29 cellular contexts compared by ENCODE assay signal in genomic region chr2:220152281-220152680, GRCh38.
"Had no signal": no experiment of that assay in that cellular context is flagged by ENCODE, and none has a peak within 500 bp of the region (broad histone marks: within the 10 kb centered on the region; RNA-seq: fewer than 3 reads in every experiment).

No MANE protein-coding gene starts in this region.

- H3K9me3 Mint-ChIP-seq: activated CD4-positive, alpha-beta memory T cell treated with anti-CD3 and anti-CD28 coated beads for 36 hours; activated CD4-positive, alpha-beta T cell treated with anti-CD3 and anti-CD28 coated beads, Interleukin-2, amount 10 ng/mL, durations not matched to agents 24 days and 14 days; activated naive CD4-positive, alpha-beta T cell treated with anti-CD3 and anti-CD28 coated beads, Interleukin-2, amount 10 ng/mL, durations not matched to agents 7 days and 5 days; activated naive CD8-positive, alpha-beta T cell treated with anti-CD3 and anti-CD28 coated beads, Interleukin-2, amount 10 ng/mL, durations not matched to agents 7 days and 5 days; dendritic cell treated with granulocyte-macrophage colony-stimulating factor and Interleukin-4, amounts not matched to agents 40 ng/mL and 50 ng/mL, for 4 days; endodermal cell had no signal

- FAIRE-seq: frontal cortex had no signal

- ATAC-seq: activated CD4-positive, alpha-beta T cell treated with anti-CD3 and anti-CD28 coated beads for 36 hours; activated CD8-positive, alpha-beta memory T cell treated with anti-CD3 and anti-CD28 coated beads, Interleukin-2, amount 10 ng/mL, durations not matched to agents 7 days and 5 days; activated CD8-positive, alpha-beta T cell treated with anti-CD3 and anti-CD28 coated beads, Interleukin-2, amount 10 ng/mL, durations not matched to agents 7 days and 5 days; activated naive CD4-positive, alpha-beta T cell treated with anti-CD3 and anti-CD28 coated beads, Interleukin-2, amount 50 U/mL, for 72 hours; activated T-cell treated with anti-CD3 and anti-CD28 coated beads, Interleukin-2, amount 50 U/mL, for 72 hours; esophagus mucosa had no signal

- H3K4me1 ChIP-seq: ascending aorta, breast epithelium had no signal

- DNase-seq: activated CD4-positive, alpha-beta memory T cell treated with anti-CD3 and anti-CD28 coated beads for 36 hours; activated CD4-positive, alpha-beta T cell treated with anti-CD3 and anti-CD28 coated beads for 36 hours; activated CD4-positive, alpha-beta T cell treated with anti-CD3 and anti-CD28 coated beads, Interleukin-2, amount 10 ng/mL, durations not matched to agents 24 days and 14 days; activated CD4-positive, CD25-positive, alpha-beta regulatory T cell; activated CD4-positive, CD25-positive, alpha-beta regulatory T cell treated with anti-CD3 and anti-CD28 coated beads, Interleukin-2, amount 50 U/mL, for 72 hours; activated CD8-positive, alpha-beta memory T cell treated with anti-CD3 and anti-CD28 coated beads, Interleukin-2, amount 10 ng/mL, durations not matched to agents 7 days and 5 days; activated CD8-positive, alpha-beta memory T cell treated with anti-CD3 and anti-CD28 coated beads, Interleukin-2, amount 50 U/mL, for 4 hours; activated CD8-positive, alpha-beta T cell treated with anti-CD3 and anti-CD28 coated beads, Interleukin-2, amount 10 ng/mL, durations not matched to agents 7 days and 5 days; activated gamma-delta T cell; activated naive CD4-positive, alpha-beta T cell; activated naive CD4-positive, alpha-beta T cell treated with anti-CD3 and anti-CD28 coated beads, Interleukin-2, amount 10 ng/mL, durations not matched to agents 7 days and 5 days; activated naive CD8-positive, alpha-beta T cell treated with anti-CD3 and anti-CD28 coated beads, Interleukin-2, amount 10 ng/mL, durations not matched to agents 7 days and 5 days; activated T-cell treated with anti-CD3 and anti-CD28 coated beads, Interleukin-2, amount 50 U/mL, for 1 hour; activated T-cell treated with anti-CD3 and anti-CD28 coated beads, Interleukin-2, amount 50 U/mL, for 72 hours; dorsolateral prefrontal cortex; effector memory CD4-positive, alpha-beta T cell; endodermal cell; foreskin fibroblast; head of caudate nucleus; T-helper 2 cell had no signal

- H3K36me3 Mint-ChIP-seq: activated CD4-positive, alpha-beta memory T cell treated with anti-CD3 and anti-CD28 coated beads for 36 hours; activated CD8-positive, alpha-beta memory T cell treated with anti-CD3 and anti-CD28 coated beads, Interleukin-2, amount 10 ng/mL, durations not matched to agents 7 days and 5 days; activated naive CD4-positive, alpha-beta T cell treated with anti-CD3 and anti-CD28 coated beads, Interleukin-2, amount 10 ng/mL, durations not matched to agents 7 days and 5 days; activated naive CD4-positive, alpha-beta T cell treated with anti-CD3 and anti-CD28 coated beads, Interleukin-2, amount 50 U/mL, for 72 hours; activated naive CD8-positive, alpha-beta T cell treated with anti-CD3 and anti-CD28 coated beads, Interleukin-2, amount 10 ng/mL, durations not matched to agents 7 days and 5 days; brain had no signal

- H3K4me1 Mint-ChIP-seq: activated CD4-positive, alpha-beta T cell treated with anti-CD3 and anti-CD28 coated beads for 36 hours; activated CD4-positive, alpha-beta T cell treated with anti-CD3 and anti-CD28 coated beads, Interleukin-2, amount 10 ng/mL, durations not matched to agents 24 days and 14 days; activated CD8-positive, alpha-beta memory T cell treated with anti-CD3 and anti-CD28 coated beads, Interleukin-2, amount 10 ng/mL, durations not matched to agents 7 days and 5 days; activated naive CD4-positive, alpha-beta T cell treated with anti-CD3 and anti-CD28 coated beads, Interleukin-2, amount 10 ng/mL, durations not matched to agents 7 days and 5 days; activated naive CD8-positive, alpha-beta T cell treated with anti-CD3 and anti-CD28 coated beads, Interleukin-2, amount 10 ng/mL, durations not matched to agents 7 days and 5 days; central memory CD8-positive, alpha-beta T cell had no signal

- H3K4me3 Mint-ChIP-seq: activated CD4-positive, alpha-beta memory T cell treated with anti-CD3 and anti-CD28 coated beads for 36 hours; activated CD4-positive, alpha-beta T cell treated with anti-CD3 and anti-CD28 coated beads for 36 hours; activated CD4-positive, alpha-beta T cell treated with anti-CD3 and anti-CD28 coated beads, Interleukin-2, amount 10 ng/mL, durations not matched to agents 24 days and 14 days; activated CD8-positive, alpha-beta memory T cell treated with anti-CD3 and anti-CD28 coated beads, Interleukin-2, amount 10 ng/mL, durations not matched to agents 7 days and 5 days; activated CD8-positive, alpha-beta T cell treated with anti-CD3 and anti-CD28 coated beads, Interleukin-2, amount 10 ng/mL, durations not matched to agents 7 days and 5 days; activated naive CD4-positive, alpha-beta T cell treated with anti-CD3 and anti-CD28 coated beads, Interleukin-2, amount 10 ng/mL, durations not matched to agents 7 days and 5 days; activated naive CD8-positive, alpha-beta T cell treated with anti-CD3 and anti-CD28 coated beads, Interleukin-2, amount 10 ng/mL, durations not matched to agents 7 days and 5 days; activated T-cell treated with anti-CD3 and anti-CD28 coated beads, Interleukin-2, amount 50 U/mL, for 72 hours; brain; central memory CD8-positive, alpha-beta T cell; dendritic cell treated with granulocyte-macrophage colony-stimulating factor and Interleukin-4, amounts not matched to agents 40 ng/mL and 50 ng/mL, for 4 days; endodermal cell had no signal

- H3K27ac Mint-ChIP-seq: activated CD4-positive, alpha-beta memory T cell treated with anti-CD3 and anti-CD28 coated beads for 36 hours; activated CD4-positive, alpha-beta T cell treated with anti-CD3 and anti-CD28 coated beads for 36 hours; activated CD4-positive, alpha-beta T cell treated with anti-CD3 and anti-CD28 coated beads, Interleukin-2, amount 10 ng/mL, durations not matched to agents 24 days and 14 days; activated CD8-positive, alpha-beta memory T cell treated with anti-CD3 and anti-CD28 coated beads, Interleukin-2, amount 10 ng/mL, durations not matched to agents 7 days and 5 days; activated CD8-positive, alpha-beta T cell treated with anti-CD3 and anti-CD28 coated beads, Interleukin-2, amount 10 ng/mL, durations not matched to agents 7 days and 5 days; activated naive CD4-positive, alpha-beta T cell treated with anti-CD3 and anti-CD28 coated beads, Interleukin-2, amount 10 ng/mL, durations not matched to agents 7 days and 5 days; activated naive CD4-positive, alpha-beta T cell treated with anti-CD3 and anti-CD28 coated beads, Interleukin-2, amount 50 U/mL, for 72 hours; activated naive CD8-positive, alpha-beta T cell treated with anti-CD3 and anti-CD28 coated beads, Interleukin-2, amount 10 ng/mL, durations not matched to agents 7 days and 5 days; activated T-cell treated with anti-CD3 and anti-CD28 coated beads, Interleukin-2, amount 50 U/mL, for 72 hours; dendritic cell treated with granulocyte-macrophage colony-stimulating factor and Interleukin-4, amounts not matched to agents 40 ng/mL and 50 ng/mL, for 4 days; endodermal cell had no signal

- H3K27me3 Mint-ChIP-seq: activated CD4-positive, alpha-beta memory T cell treated with anti-CD3 and anti-CD28 coated beads for 36 hours; activated CD4-positive, alpha-beta T cell treated with anti-CD3 and anti-CD28 coated beads for 36 hours; activated CD4-positive, alpha-beta T cell treated with anti-CD3 and anti-CD28 coated beads, Interleukin-2, amount 10 ng/mL, durations not matched to agents 24 days and 14 days; activated CD8-positive, alpha-beta memory T cell treated with anti-CD3 and anti-CD28 coated beads, Interleukin-2, amount 10 ng/mL, durations not matched to agents 7 days and 5 days; activated naive CD4-positive, alpha-beta T cell treated with anti-CD3 and anti-CD28 coated beads, Interleukin-2, amount 10 ng/mL, durations not matched to agents 7 days and 5 days; brain; dendritic cell treated with granulocyte-macrophage colony-stimulating factor and Interleukin-4, amounts not matched to agents 40 ng/mL and 50 ng/mL, for 4 days had no signal

- H3K9me3 ChIP-seq: ascending aorta, breast epithelium had no signal

- H3K27ac ChIP-seq: ascending aorta, breast epithelium, coronary artery, dorsolateral prefrontal cortex had no signal

- H3K27me3 ChIP-seq: ascending aorta, breast epithelium, dorsolateral prefrontal cortex had no signal

- H3K4me3 ChIP-seq: ascending aorta, breast epithelium, coronary artery, dorsolateral prefrontal cortex had no signal

- H3K36me3 ChIP-seq: ascending aorta, breast epithelium had no signal
